ENCODE assay signal across 8 cellular contexts in genomic region chr3:16511561-16512434, GRCh38. TPM values are rescaled to one million over a fixed set of nuclear protein-coding genes. Genes with fewer than 3 reads are reported as not detected.
DNase-seq lines count a peak whose midpoint lies in the region; ATAC-seq and TF ChIP-seq lines count a peak whose summit lies in the region.

No MANE protein-coding gene starts in this region.

- intact Hi-C loops in OCI-LY7 (cut with micrococcal nuclease; ENCODE audit: unreplicated experiment) (loop anchor here (1.0 to 2.0 kb wide), 4 partner anchors 29 to 134 kb away; no protein-coding TSS in a partner anchor), left ventricle myocardium inferior (cut with micrococcal nuclease) (loop anchor here (10.0 kb wide), 1 partner anchor 137 kb away; no protein-coding TSS in a partner anchor)

- peak overlapping the region; percentile 84 for H3K9ac ChIP-seq in smooth muscle cell (ENCODE audit: low read depth)

- no peaks in the 10 kb centered on the region for H3K9me2 ChIP-seq in OCI-LY7 (ENCODE audit: insufficient read depth, low read length)

- 39% methylated on average over 11 of the region's 11 CpGs for WGBS in smooth muscle cell (ENCODE audit: low lambda C conversion rate)

- CTCF ChIA-PET in OCI-LY7 (lab: Charles Lee; ENCODE audit: unreplicated experiment), result interaction anchor here (0.7 to 1.2 kb wide), 5 partner anchors 12 to 145 kb away, joined by 3 to 4 read pairs (median 3); no protein-coding TSS in a partner anchor

- H3K9me3 ChIP-seq in OCI-LY7 (ENCODE audit: low read length), result no peaks in the 10 kb centered on the region
- no peaks in the 10 kb centered on the region for H3K9me3 ChIP-seq in left ventricle myocardium inferior (replicated peaks)
- no peaks in the 10 kb centered on the region for H3K9me3 ChIP-seq in smooth muscle cell (replicated peaks; ENCODE audit: low read depth)

- H3K27ac ChIP-seq in OCI-LY7 (ENCODE audit: low read depth, low read length, poor library complexity, severe bottlenecking) (peak overlapping the region; percentile 93), left ventricle myocardium inferior (replicated peaks) (peak overlapping the region; percentile 91), smooth muscle cell (ENCODE audit: low read depth) (peak overlapping the region; percentile 78)

- peak; percentile 41 for ATAC-seq in GM18858 (IDR thresholded peaks at IDR 0.05; ENCODE audit: unreplicated experiment)
- peak; percentile 40 for ATAC-seq in HG02840 (IDR thresholded peaks at IDR 0.05; ENCODE audit: low FRiP score, unreplicated experiment)

- TF ChIP-seq CTCF in OCI-LY7 (conservative IDR thresholded peaks at IDR 0.05; ENCODE audit: low read length) (no peak), left ventricle myocardium inferior (IDR thresholded peaks at IDR 0.05; ENCODE audit: borderline replicate concordance) (no peak), smooth muscle cell (IDR thresholded peaks at IDR 0.05; ENCODE audit: borderline replicate concordance, insufficient read depth, poor library complexity, severe bottlenecking) (no peak)

- H3K4me3 ChIP-seq in OCI-LY7 (ENCODE audit: low read depth, low read length, poor library complexity, severe bottlenecking) (peak overlapping the region; percentile 92), left ventricle myocardium inferior (peak overlapping the region; percentile 82), smooth muscle cell (peak overlapping the region; percentile 75)

- H3K27me3 ChIP-seq in left ventricle myocardium inferior (ENCODE audit: low read depth) (no peaks in the 10 kb centered on the region), smooth muscle cell (ENCODE audit: low read depth) (no peaks in the 10 kb centered on the region)

- H4K20me1 ChIP-seq in OCI-LY7 (ENCODE audit: insufficient read depth, low read length), result peaks cover 48% of the 10 kb centered on the region
- peaks cover 8% of the 10 kb centered on the region for H4K20me1 ChIP-seq in smooth muscle cell (ENCODE audit: low read depth)

- H3K4me2 ChIP-seq in OCI-LY7 (ENCODE audit: low read length), result peak overlapping the region; percentile 87
- peak overlapping the region; percentile 98 for H3K4me2 ChIP-seq in smooth muscle cell

- H3K36me3 ChIP-seq in OCI-LY7 (ENCODE audit: insufficient read depth, low read length) (peaks cover 41% of the 10 kb centered on the region), left ventricle myocardium inferior (no peaks in the 10 kb centered on the region), smooth muscle cell (ENCODE audit: low read depth) (no peaks in the 10 kb centered on the region)

- DNase-seq in OCI-LY7 (ENCODE audit: low spot score) (peak; percentile 92), left ventricle myocardium inferior (peak; percentile 62), smooth muscle cell (lab: John Stamatoyannopoulos, UW; ENCODE audit: unreplicated experiment) (peak; percentile 23), NCI-H748 treated with DMSO at 0.1 percent for 48 hours (lab: John Stamatoyannopoulos, UW) (no peak), NCI-H1930 (lab: John Stamatoyannopoulos, UW) (no peak)
- DNase-seq in activated naive CD4-positive, alpha-beta T cell treated with Interleukin-2 at 50 U/mL for 16 hours, result peak; percentile 79

- BruUV-seq in OCI-LY7 (replicated peaks; lab: Mats Ljungman, UMichigan), result TSS peak; percentile 77

- POLR2A ChIA-PET in OCI-LY7 (lab: Charles Lee), result interaction anchor here (0.6 to 6.8 kb wide), 25 partner anchors 12 to 197 kb away, joined by 3 to 59 read pairs (median 4); no protein-coding TSS in a partner anchor

- H2AFZ ChIP-seq in OCI-LY7 (ENCODE audit: low read length), result no peak overlapping the region
- peak overlapping the region; percentile 91 for H2AFZ ChIP-seq in smooth muscle cell (ENCODE audit: low read depth)

- H3K4me1 ChIP-seq in OCI-LY7 (ENCODE audit: insufficient read depth, low read length, poor library complexity, severe bottlenecking), result peaks cover 74% of the 10 kb centered on the region
- H3K4me1 ChIP-seq in left ventricle myocardium inferior, result peaks cover 98% of the 10 kb centered on the region
- peaks cover 3% of the 10 kb centered on the region for H3K4me1 ChIP-seq in smooth muscle cell (ENCODE audit: low read depth)

- peaks cover 87% of the 10 kb centered on the region for H3K79me2 ChIP-seq in OCI-LY7 (ENCODE audit: insufficient read depth, low read depth, low read length)
- H3K79me2 ChIP-seq in smooth muscle cell (ENCODE audit: low read depth), result peaks cover 38% of the 10 kb centered on the region

- H3F3A ChIP-seq in smooth muscle cell (ENCODE audit: low read depth), result peaks cover 3% of the 10 kb centered on the region

RNA-seq across cellular contexts. Expression of gene RFTN1, which starts 1.7 kb away (rescaled TPM):
- 76.6 and 81.8 TPM in 2 replicates for total RNA-seq in OCI-LY7 (2014; rRNA removed; shearing (Covaris generic))
- total RNA-seq in OCI-LY7 (2022), result 138 and 152 TPM in 2 replicates
- total RNA-seq in left ventricle myocardium inferior, result 22.9 TPM
- total RNA-seq in smooth muscle cell, result 35.6 and 37.7 TPM in 2 replicates
- polyA plus RNA-seq in smooth muscle cell, result 21.7 and 22.8 TPM in 2 replicates

Comparison
In these comparisons a context has a peak if more than half of its experiments do, and no peak if none do; other contexts are left out.
1. DNase-seq: peak in OCI-LY7 (single experiment), activated naive CD4-positive, alpha-beta T cell treated with Interleukin-2 at 50 U/mL for 16 hours (single experiment), left ventricle myocardium inferior (single experiment) and smooth muscle cell (single experiment); none in NCI-H748 treated with DMSO at 0.1 percent for 48 hours (single experiment) and NCI-H1930 (0 of 2).
2. Peak in every context shown above with its lines, with median percentiles within 50 percentile points of each other: H3K27ac ChIP-seq and H3K4me3 ChIP-seq.